8 cellular contexts compared by ENCODE assay signal in the genomic region with DNA sequence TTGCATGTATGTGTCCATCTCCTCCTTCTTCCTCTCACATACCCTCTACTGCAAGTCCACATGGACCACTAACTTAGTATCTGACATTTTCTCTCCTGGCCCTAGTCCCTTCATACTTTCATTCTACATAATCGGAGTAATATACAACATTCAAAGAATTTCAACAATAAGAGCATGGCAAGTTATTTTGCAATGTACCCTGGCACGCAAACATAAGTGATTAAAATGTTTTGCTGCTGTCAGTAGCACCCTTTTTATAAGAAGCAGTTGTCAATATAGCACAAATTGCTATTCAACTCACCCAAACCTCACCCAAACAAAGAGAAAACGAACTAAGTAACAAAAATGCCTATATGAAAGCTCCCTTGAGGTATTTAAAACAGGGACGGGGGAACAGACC. TPM values are rescaled to one million over a fixed set of nuclear protein-coding genes. Genes with fewer than 3 reads are reported as not detected.
A peak's percentile ranks its signal among the peaks of the same experiment; 100 is the strongest.
DNase-seq lines count a peak whose midpoint lies in the region; FAIRE-seq and TF ChIP-seq lines count a peak whose summit lies in the region.

No MANE protein-coding gene starts in this region.

- H3K27ac Mint-ChIP-seq in CD14-positive monocyte (peak overlapping the region; percentile 21 to 96 (median 95)), nephron progenitor cell (peak overlapping the region; percentile 99)

- H3K4me3 ChIP-seq in OCI-LY1 (ENCODE audit: low read depth, low read length, poor library complexity, severe bottlenecking) = peak overlapping the region; percentile 78
- H3K4me3 ChIP-seq in H1 (ENCODE audit: extremely low read depth in 1 of 4, insufficient read depth in 2 of 4, low read depth in 3 of 4, low read length in 4 of 4) = peak overlapping the region; percentile 60 to 86 (median 77)

- H3K4me1 Mint-ChIP-seq in CD14-positive monocyte (peaks cover 55% of the 10 kb centered on the region), nephron progenitor cell (peaks cover 68% of the 10 kb centered on the region)

- no peaks in the 10 kb centered on the region for H4K20me1 ChIP-seq in OCI-LY1 (ENCODE audit: insufficient read depth, low read length)
- H4K20me1 ChIP-seq in H1 (replicated peaks in 1 of 2; ENCODE audit: control insufficient read depth in 1 of 2, insufficient read depth in 2 of 2, low read length in 2 of 2) = peaks cover 6 to 10% of the 10 kb centered on the region in 2 experiments

- H3K79me2 ChIP-seq in OCI-LY1 (ENCODE audit: insufficient read depth, low read length) (peaks cover 58% of the 10 kb centered on the region), H1 (ENCODE audit: control insufficient read depth in 1 of 2, insufficient read depth in 2 of 2, low read length in 2 of 2) (peaks cover 14 to 58% of the 10 kb centered on the region in 2 experiments)

- H2BK15ac ChIP-seq in H1 (ENCODE audit: low read length) = no peak overlapping the region

- no peak for TF ChIP-seq EP300 in H1 (IDR thresholded peaks at IDR 0.05; ENCODE audit: borderline replicate concordance in 1 of 2, low read depth in 2 of 2, low read length in 2 of 2)

- H3K27me3 Mint-ChIP-seq in CD14-positive monocyte (ENCODE audit: low read depth in 3 of 3) = no peaks in the 10 kb centered on the region
- no peaks in the 10 kb centered on the region for H3K27me3 Mint-ChIP-seq in nephron progenitor cell (ENCODE audit: low read depth, poor library complexity)

- H3F3A ChIP-seq in OCI-LY1 (ENCODE audit: insufficient read depth, low read length) = no peaks in the 10 kb centered on the region

- H3K9ac ChIP-seq in OCI-LY1 (ENCODE audit: low read length) (peak overlapping the region; percentile 67), H1 (replicated peaks in 1 of 4; ENCODE audit: extremely low read depth in 1 of 4, low read depth in 3 of 4, low read length in 3 of 4) (peak overlapping the region; percentile 53 to 71 (median 66); a peak in 4 of 7 replicates)

- peaks cover 7% of the 10 kb centered on the region; the same call in 1 of the 2 replicates for H3K23me2 ChIP-seq in H1 (ENCODE audit: low read depth, low read length)

- no peaks in the 10 kb centered on the region for H3K9me3 ChIP-seq in OCI-LY1 (ENCODE audit: low read length)
- H3K9me3 ChIP-seq in H1 (ENCODE audit: insufficient read depth in 2 of 2, low read depth in 1 of 2, low read length in 1 of 2) = no peaks in the 10 kb centered on the region

- no peaks in the 10 kb centered on the region for H3K27me3 ChIP-seq in OCI-LY1 (ENCODE audit: insufficient read depth, low read length)
- no peaks in the 10 kb centered on the region for H3K27me3 ChIP-seq in H1 (replicated peaks in 1 of 4; ENCODE audit: control insufficient read depth in 3 of 4, extremely low read depth in 1 of 4, insufficient read depth in 3 of 4, low read length in 3 of 4)

- no peaks in the 10 kb centered on the region for H3K36me3 ChIP-seq in OCI-LY1 (ENCODE audit: insufficient read depth, low read length)
- no peaks in the 10 kb centered on the region for H3K36me3 ChIP-seq in H1 (ENCODE audit: control insufficient read depth in 2 of 4, insufficient read depth in 4 of 4, low read length in 3 of 4)

- no peak overlapping the region for H2AK5ac ChIP-seq in H1 (ENCODE audit: low read depth, low read length)

- H3K4ac ChIP-seq in H1 (replicated peaks; ENCODE audit: insufficient read length, low read depth, low read length) = no peak overlapping the region

- H3K79me1 ChIP-seq in H1 (ENCODE audit: low read depth, low read length) = 0 out of 2 replicates have a peak, but pooled peaks cover 2% of the 10 kb centered on the region

- no peak for FAIRE-seq in H1 (lab: Jason Lieb, UNC)

- no peak for TF ChIP-seq CTCF in CD14-positive monocyte (IDR thresholded peaks at IDR 0.05)
- TF ChIP-seq CTCF in OCI-LY1 (IDR thresholded peaks at IDR 0.05; ENCODE audit: low read length) = no peak
- TF ChIP-seq CTCF in H1 (IDR thresholded peaks at IDR 0.05; ENCODE audit: control extremely low read depth in 1 of 3, insufficient read depth in 1 of 3, low read depth in 1 of 3, low read length in 3 of 3) = no peak
- TF ChIP-seq CTCF in nephron progenitor cell (IDR thresholded peaks at IDR 0.05) = no peak

- no peak for DNase-seq in CD14-positive monocyte (ENCODE audit: low spot score)
- DNase-seq in H1 (ENCODE audit: low read depth in 1 of 2, low spot score in 2 of 2) = no peak
- DNase-seq in nephron progenitor cell = no peak
- no peak for DNase-seq in iPS-NIHi11 (ENCODE audit: low spot score)
- DNase-seq in cerebellar cortex (ENCODE audit: low spot score) = no peak
- no peak for DNase-seq in globus pallidus (ENCODE audit: low spot score)
- DNase-seq in SKM-1 treated with dmso at 0.1 percent for 144 hours (lab: John Stamatoyannopoulos, UW; ENCODE audit: unreplicated experiment) = no peak

- H4K5ac ChIP-seq in H1 (ENCODE audit: insufficient read length, low read depth, low read length) = no peak overlapping the region

- no peak for TF ChIP-seq POLR2A in H1 (IDR thresholded peaks at IDR 0.05; ENCODE audit: control extremely low read depth in 1 of 2, low read depth in 2 of 2, low read length in 2 of 2)

- H3K36me3 Mint-ChIP-seq in CD14-positive monocyte (no peaks in the 10 kb centered on the region), nephron progenitor cell (ENCODE audit: low read depth) (peaks cover 15% of the 10 kb centered on the region)

- peak overlapping the region; percentile 81 for H3K4me2 ChIP-seq in OCI-LY1 (ENCODE audit: low read length)
- peak overlapping the region; percentile 75 to 79 for H3K4me2 ChIP-seq in H1 (ENCODE audit: insufficient read depth in 1 of 2, low read depth in 2 of 2, low read length in 2 of 2)

- no peaks in the 10 kb centered on the region for H3K9me2 ChIP-seq in OCI-LY1 (ENCODE audit: low read depth, low read length)

- H2BK5ac ChIP-seq in H1 (ENCODE audit: low read depth, low read length) = no peak overlapping the region

- no peak overlapping the region for H3K23ac ChIP-seq in H1 (ENCODE audit: insufficient read length)

- no peak overlapping the region for H4K91ac ChIP-seq in H1 (replicated peaks; ENCODE audit: insufficient read length, low read length)

- no peak overlapping the region for H3K56ac ChIP-seq in H1 (replicated peaks; ENCODE audit: insufficient read length, low read depth, low read length)

- POLR2A ChIA-PET in H1 (lab: Charles Lee; ENCODE audit: partially characterized antibody) = interaction anchor here (1.1 to 1.8 kb wide), 2 partner anchors 121 to 194 kb away, joined by 5 read pairs; a partner anchor contains a TSS

- H3K9me3 Mint-ChIP-seq in CD14-positive monocyte (no peaks in the 10 kb centered on the region), nephron progenitor cell (peaks cover 4% of the 10 kb centered on the region)

- intact Hi-C loops in CD14-positive monocyte (cut with micrococcal nuclease) = loop anchor here (5.0 to 10.0 kb wide), 2 partner anchors 119 to 1718 kb away; a partner anchor contains a TSS

- WGBS in H1 (ENCODE audit: extremely low coverage in 1 of 2, insufficient coverage in 1 of 2, insufficient read length in 1 of 2, insufficient replicate concordance in 2 of 2, low coverage in 1 of 2, low lambda C conversion rate in 2 of 2, missing lambda C conversion rate in 1 of 2), 2 experiments = 32% methylated on average over 4 of the region's 4 CpGs; no CpG with 5 or more reads in 1 of the 2 experiments

- no peak overlapping the region for H2BK120ac ChIP-seq in H1 (replicated peaks; ENCODE audit: low read depth, low read length)

- no peak overlapping the region for H2BK12ac ChIP-seq in H1 (ENCODE audit: low read depth, low read length)

- H2AFZ ChIP-seq in OCI-LY1 (ENCODE audit: low read length) (no peak overlapping the region), H1 (ENCODE audit: low read length) (no peak overlapping the region)

- H4K8ac ChIP-seq in H1 (ENCODE audit: extremely low read depth, insufficient read depth, low read length) = no peak overlapping the region

- no peak overlapping the region for H2BK20ac ChIP-seq in H1 (ENCODE audit: low read length)

- CTCF ChIA-PET in H1 (lab: Charles Lee; ENCODE audit: partially characterized antibody) = interaction anchor here (1.2 kb wide), 1 partner anchor 15 kb away, joined by 3 read pairs; no protein-coding TSS in a partner anchor

- H3K27ac ChIP-seq in OCI-LY1 (ENCODE audit: low read depth, low read length, poor library complexity, severe bottlenecking) = peak overlapping the region; percentile 90
- no peak overlapping the region for H3K27ac ChIP-seq in H1 (ENCODE audit: low read depth, low read length)

- H3K4me3 Mint-ChIP-seq in CD14-positive monocyte = peak overlapping the region; percentile 90 to 98
- peak overlapping the region; percentile 99 for H3K4me3 Mint-ChIP-seq in nephron progenitor cell

- no peak overlapping the region for H3K18ac ChIP-seq in H1 (ENCODE audit: extremely low read depth, low read length)

- H3K4me1 ChIP-seq in OCI-LY1 (ENCODE audit: insufficient read depth, low read length, severe bottlenecking) (peaks cover 66% of the 10 kb centered on the region), H1 (replicated peaks in 1 of 4; ENCODE audit: control insufficient read depth in 3 of 4, insufficient read depth in 4 of 4, low read length in 3 of 4) (peaks cover 0 to 11% (median 6%) of the 10 kb centered on the region in 4 experiments; a peak in 4 of 7 replicates)

- no peak for TF ChIP-seq RAD21 in H1 (IDR thresholded peaks at IDR 0.05 in 1 of 2, conservative IDR thresholded peaks at IDR 0.05 in 1 of 2; ENCODE audit: low read depth in 2 of 2, low read length in 2 of 2)

- no peak overlapping the region for H3K14ac ChIP-seq in H1 (ENCODE audit: insufficient read length)

TF ChIP-seq in H1, 55 proteins besides CTCF, POLR2A, EP300 and RAD21 (continues in another document):
- TF ChIP-seq, protein P1, sequence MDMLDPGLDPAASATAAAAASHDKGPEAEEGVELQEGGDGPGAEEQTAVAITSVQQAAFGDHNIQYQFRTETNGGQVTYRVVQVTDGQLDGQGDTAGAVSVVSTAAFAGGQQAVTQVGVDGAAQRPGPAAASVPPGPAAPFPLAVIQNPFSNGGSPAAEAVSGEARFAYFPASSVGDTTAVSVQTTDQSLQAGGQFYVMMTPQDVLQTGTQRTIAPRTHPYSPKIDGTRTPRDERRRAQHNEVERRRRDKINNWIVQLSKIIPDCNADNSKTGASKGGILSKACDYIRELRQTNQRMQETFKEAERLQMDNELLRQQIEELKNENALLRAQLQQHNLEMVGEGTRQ (IDR thresholded peaks at IDR 0.05; ENCODE audit: low read length) = no peak
- TF ChIP-seq FOSL1 (IDR thresholded peaks at IDR 0.05; ENCODE audit: insufficient read depth, low read depth, low read length) (no peak), SP4 (IDR thresholded peaks at IDR 0.05; ENCODE audit: low read length) (no peak)

RNA-seq across cellular contexts. Expression of a gene that starts 1.8 kb away (rescaled TPM):
- polyA plus RNA-seq in CD14-positive monocyte = 10 to 100 TPM; 21.4 to 27.0 TPM
- total RNA-seq in H1 (2021; fragmentation: NEBNext Ultra II Directional; extraction: Animal tissue kit (Norgen Biotek cat#: 25700)) = 188 and 206 TPM in 2 replicates
- polyA plus RNA-seq in H1 (2011; rRNA removed) = 15.7 and 34.9 TPM in 2 replicates
- polyA plus RNA-seq in H1 (2011; cell fraction: cytosol; rRNA removed) = 48.9 TPM
- polyA plus RNA-seq in H1 (2011; cell fraction: nucleus; rRNA removed) = 11.0 TPM
- polyA plus RNA-seq in H1 (2012, experiment 1 of 2) = 76.4 to 122 TPM (median 87.1 TPM) in 4 replicates
- polyA plus RNA-seq in H1 (2012, experiment 2 of 2) = 7.2 TPM
- polyA plus RNA-seq in H1 (2013, experiment 1 of 2) = 84.6 TPM
- polyA plus RNA-seq in H1 (2013, experiment 2 of 2) = 82.5 TPM
- 37.9 and 44.5 TPM in 2 replicates for polyA minus RNA-seq in H1 (2011; rRNA and poly(A)+ RNA removed)
- polyA minus RNA-seq in H1 (2011; cell fraction: cytosol; rRNA and poly(A)+ RNA removed) = 49.3 TPM
- 59.0 TPM for polyA minus RNA-seq in H1 (2011; cell fraction: nucleus; rRNA and poly(A)+ RNA removed)
